In genomic region chr11:82903843-82904586, GRCh38 we compare ENCODE assay signal across 17 cellular contexts.
"Had no signal": no experiment of that assay in that cellular context is flagged by ENCODE, and none has a peak within 500 bp of the region (broad histone marks: within the 10 kb centered on the region; RNA-seq: fewer than 3 reads in every experiment).

No MANE protein-coding gene starts in this region.

- H3K27ac ChIP-seq: dorsolateral prefrontal cortex, foreskin keratinocyte, prostate gland, right lobe of liver, suprapubic skin, upper lobe of right lung had no signal

- H3K36me3 ChIP-seq: prostate gland, right lobe of liver, suprapubic skin, upper lobe of right lung had no signal

- H3K27me3 ChIP-seq: dorsolateral prefrontal cortex, foreskin keratinocyte, right lobe of liver, suprapubic skin, upper lobe of right lung had no signal

- H3K9ac ChIP-seq: SK-N-SH had no signal

- H3K4me1 ChIP-seq: prostate gland had no signal

- FAIRE-seq: endometrium, TTC549 had no signal

- H3K27ac Mint-ChIP-seq: stimulated activated naive B cell treated with anti-CD40 and anti-IgM and Interleukin-4, amounts not matched to agents 10 μg/mL and 1 μg/mL and 100 μg/mL, for 72 hours; T-helper 1 cell treated with Interleukin-12 subunit alpha and Interleukin-12 subunit beta and Interleukin-4 antibody, amounts not matched to agents 30 μg/mL and 1 μg/mL, for 36 hours had no signal

- H3K4me2 ChIP-seq: SK-N-SH had no signal

- ATAC-seq: activated CD4-positive, CD25-positive, alpha-beta regulatory T cell treated with anti-CD3 and anti-CD28 coated beads, Interleukin-2, amount 50 U/mL, for 24 hours; activated naive CD4-positive, alpha-beta T cell treated with anti-CD3 and anti-CD28 coated beads, Interleukin-2, amount 50 U/mL, for 72 hours; foreskin keratinocyte; naive thymus-derived CD4-positive, alpha-beta T cell; right lobe of liver; stimulated activated naive B cell treated with anti-CD40 and anti-IgM and Interleukin-4, amounts not matched to agents 10 μg/mL and 1 μg/mL and 100 μg/mL, for 72 hours; upper lobe of right lung had no signal

- H3K36me3 Mint-ChIP-seq: stimulated activated naive B cell treated with anti-CD40 and anti-IgM and Interleukin-4, amounts not matched to agents 10 μg/mL and 1 μg/mL and 100 μg/mL, for 72 hours had no signal

- H3K27me3 Mint-ChIP-seq: naive thymus-derived CD4-positive, alpha-beta T cell; stimulated activated naive B cell treated with anti-CD40 and anti-IgM and Interleukin-4, amounts not matched to agents 10 μg/mL and 1 μg/mL and 100 μg/mL, for 72 hours had no signal

- DNase-seq: anterior cingulate cortex; dorsolateral prefrontal cortex; head of caudate nucleus; naive thymus-derived CD4-positive, alpha-beta T cell; occipital lobe; right lobe of liver; SK-N-SH; stimulated activated naive B cell treated with anti-CD40 and anti-IgM and Interleukin-4, amounts not matched to agents 10 μg/mL and 1 μg/mL and 100 μg/mL, for 72 hours; upper lobe of right lung had no signal

- H3K4me3 Mint-ChIP-seq: stimulated activated naive B cell treated with anti-CD40 and anti-IgM and Interleukin-4, amounts not matched to agents 10 μg/mL and 1 μg/mL and 100 μg/mL, for 72 hours had no signal

- H3K9me3 Mint-ChIP-seq: activated naive CD4-positive, alpha-beta T cell treated with anti-CD3 and anti-CD28 coated beads, Interleukin-2, amount 50 U/mL, for 72 hours; naive thymus-derived CD4-positive, alpha-beta T cell; stimulated activated naive B cell treated with anti-CD40 and anti-IgM and Interleukin-4, amounts not matched to agents 10 μg/mL and 1 μg/mL and 100 μg/mL, for 72 hours; T-helper 1 cell treated with Interleukin-12 subunit alpha and Interleukin-12 subunit beta and Interleukin-4 antibody, amounts not matched to agents 30 μg/mL and 1 μg/mL, for 36 hours had no signal

- H3K4me3 ChIP-seq: dorsolateral prefrontal cortex, prostate gland, right lobe of liver, suprapubic skin, upper lobe of right lung had no signal

- H3K9me3 ChIP-seq: prostate gland, right lobe of liver, SK-N-SH, suprapubic skin, upper lobe of right lung had no signal
